In genomic region chr1:206512521-206513180, GRCh38 we compare ENCODE assay signal across 16 cellular contexts. TPM values are rescaled to one million over a fixed set of nuclear protein-coding genes. Genes with fewer than 3 reads are reported as not detected.
DNase-seq lines count a peak whose midpoint lies in the region; ATAC-seq and TF ChIP-seq lines count a peak whose summit lies in the region.
"Had no signal": no experiment of that assay in that cellular context is flagged by ENCODE, and none has a peak within 500 bp of the region (broad histone marks: within the 10 kb centered on the region; RNA-seq: fewer than 3 reads in every experiment).

No MANE protein-coding gene starts in this region.

- H3K4me3 Mint-ChIP-seq in Calu3 (ENCODE audit: low read depth, unreplicated experiment), result peak overlapping the region; percentile 30
- H3K4me3 Mint-ChIP-seq: activated CD8-positive, alpha-beta memory T cell treated with anti-CD3 and anti-CD28 coated beads, Interleukin-2, amount 10 ng/mL, durations not matched to agents 7 days and 5 days; activated naive CD4-positive, alpha-beta T cell treated with anti-CD3 and anti-CD28 coated beads, Interleukin-2, amount 10 ng/mL, durations not matched to agents 7 days and 5 days; central memory CD8-positive, alpha-beta T cell had no signal

- H3K27me3 ChIP-seq in adrenal gland (no peaks in the 10 kb centered on the region), left lung (peaks cover 6 to 23% of the 10 kb centered on the region in 2 donors), skeletal muscle satellite cell (ENCODE audit: control insufficient read depth, insufficient read depth, low read length) (peaks cover 15% of the 10 kb centered on the region)

- peaks cover 48 to 63% of the 10 kb centered on the region in 2 donors for H3K4me1 ChIP-seq in adrenal gland (replicated peaks in 1 of 2)
- peaks cover 24 to 76% of the 10 kb centered on the region in 2 donors for H3K4me1 ChIP-seq in left lung
- peaks cover 19% of the 10 kb centered on the region for H3K4me1 ChIP-seq in skeletal muscle satellite cell (ENCODE audit: control insufficient read depth, insufficient read depth, low read length)

- WGBS in adrenal gland, 4 donors, result 76 to 88% (median 81%) methylated on average over 8 to 11 of the region's 11 CpGs

- no peaks in the 10 kb centered on the region for H3K9me3 ChIP-seq in adrenal gland (replicated peaks in 1 of 3)
- no peaks in the 10 kb centered on the region for H3K9me3 ChIP-seq in left lung
- H3K9me3 ChIP-seq in skeletal muscle satellite cell (replicated peaks; ENCODE audit: low read length), result no peaks in the 10 kb centered on the region
- H3K9me3 ChIP-seq: heart left ventricle had no signal

- no peak overlapping the region for H3K9ac ChIP-seq in skeletal muscle satellite cell (ENCODE audit: low read depth, low read length)

- H3K36me3 Mint-ChIP-seq in Calu3 (ENCODE audit: insufficient read depth, unreplicated experiment), result peaks cover 10% of the 10 kb centered on the region
- H3K36me3 Mint-ChIP-seq: activated CD8-positive, alpha-beta memory T cell treated with anti-CD3 and anti-CD28 coated beads, Interleukin-2, amount 10 ng/mL, durations not matched to agents 7 days and 5 days; activated naive CD4-positive, alpha-beta T cell treated with anti-CD3 and anti-CD28 coated beads, Interleukin-2, amount 10 ng/mL, durations not matched to agents 7 days and 5 days had no signal

- no peaks in the 10 kb centered on the region for H3K36me3 ChIP-seq in adrenal gland (replicated peaks in 1 of 2)
- no peaks in the 10 kb centered on the region for H3K36me3 ChIP-seq in left lung
- H3K36me3 ChIP-seq in skeletal muscle satellite cell (ENCODE audit: insufficient read depth, low read length), result no peaks in the 10 kb centered on the region
- H3K36me3 ChIP-seq: heart left ventricle had no signal

- H3K9me3 Mint-ChIP-seq in Calu3 (ENCODE audit: low read depth, unreplicated experiment), result no peaks in the 10 kb centered on the region
- H3K9me3 Mint-ChIP-seq: activated naive CD4-positive, alpha-beta T cell treated with anti-CD3 and anti-CD28 coated beads, Interleukin-2, amount 10 ng/mL, durations not matched to agents 7 days and 5 days; central memory CD8-positive, alpha-beta T cell had no signal

- BruUV-seq in Calu3 (replicated peaks; lab: Mats Ljungman, UMichigan), result no TSS peak

- H3K4me1 Mint-ChIP-seq in Calu3 (ENCODE audit: low read depth, unreplicated experiment), result peaks cover 65% of the 10 kb centered on the region

- H3K27ac ChIP-seq in adrenal gland (peak overlapping the region; percentile 14 to 84 (median 70)), left lung (peak overlapping the region; percentile 65 to 75)

- DNase-seq in Calu3 (no peak), adrenal gland (no peak), left lung (peak in 1 of 2 donors; percentile 32), HCEC 1CT (no peak), NCI-H2171 treated with DMSO at 0.1 percent for 48 hours (lab: John Stamatoyannopoulos, UW) (no peak), islet precursor cell (no peak)
- no peak for DNase-seq in activated CD4-positive, alpha-beta T cell treated with anti-CD3 and anti-CD28 coated beads, Interleukin-2, amount 50 U/mL, for 1 hour
- DNase-seq: activated CD4-positive, CD25-positive, alpha-beta regulatory T cell; activated CD8-positive, alpha-beta memory T cell treated with anti-CD3 and anti-CD28 coated beads, Interleukin-2, amount 10 ng/mL, durations not matched to agents 7 days and 5 days; activated naive CD4-positive, alpha-beta T cell treated with anti-CD3 and anti-CD28 coated beads, Interleukin-2, amount 10 ng/mL, durations not matched to agents 7 days and 5 days; kidney glomerular epithelial cell; NCI-H1105; stimulated activated CD4-positive, alpha-beta T cell treated with anti-CD3 and anti-CD28 coated beads, Interleukin-4, amount 100 ng/mL, for 4 hours had no signal

- no peak overlapping the region for H3K4me3 ChIP-seq in adrenal gland
- H3K4me3 ChIP-seq in left lung, result no peak overlapping the region
- no peak overlapping the region for H3K4me3 ChIP-seq in skeletal muscle satellite cell (ENCODE audit: low read length)
- H3K4me3 ChIP-seq: heart left ventricle had no signal

- intact Hi-C loops in Calu3 (cut with micrococcal nuclease; ENCODE audit: unreplicated experiment), result no loop called here
- intact Hi-C loops in adrenal gland (cut with DNase I), result no loop called here
- intact Hi-C loops in left lung (cut with DNase I), result no loop called here

- TF ChIP-seq CTCF in Calu3 (IDR thresholded peaks at IDR 0.05; ENCODE audit: unreplicated experiment), result no peak
- no peak for TF ChIP-seq CTCF in adrenal gland (IDR thresholded peaks at IDR 0.05)
- TF ChIP-seq CTCF in left lung (IDR thresholded peaks at IDR 0.05), result no peak

- peak overlapping the region; percentile 67 for H3K4me2 ChIP-seq in skeletal muscle satellite cell (ENCODE audit: low read length)

- no peak overlapping the region for H3K27ac Mint-ChIP-seq in Calu3 (ENCODE audit: unreplicated experiment)
- H3K27ac Mint-ChIP-seq: activated CD8-positive, alpha-beta memory T cell treated with anti-CD3 and anti-CD28 coated beads, Interleukin-2, amount 10 ng/mL, durations not matched to agents 7 days and 5 days; activated naive CD4-positive, alpha-beta T cell treated with anti-CD3 and anti-CD28 coated beads, Interleukin-2, amount 10 ng/mL, durations not matched to agents 7 days and 5 days had no signal

- peak; percentile 22 for ATAC-seq in left lung
- ATAC-seq: activated CD8-positive, alpha-beta memory T cell treated with anti-CD3 and anti-CD28 coated beads, Interleukin-2, amount 10 ng/mL, durations not matched to agents 7 days and 5 days had no signal

- TF ChIP-seq POLR2A in adrenal gland (IDR thresholded peaks at IDR 0.05), result no peak

- CTCF ChIA-PET in Calu3 (lab: Charles Lee), result interaction anchor here (0.7 to 1.6 kb wide), 2 partner anchors 10 to 32 kb away, joined by 3 read pairs; no protein-coding TSS in a partner anchor

- peaks cover 18% of the 10 kb centered on the region for H3K27me3 Mint-ChIP-seq in Calu3 (ENCODE audit: unreplicated experiment)

RNA-seq across cellular contexts. Expression of gene RASSF5, which starts 5.3 kb away (rescaled TPM):
- total RNA-seq in Calu3 (2022), result 6.1 and 6.5 TPM in 2 replicates
- total RNA-seq in adrenal gland, result 10 to 100 TPM; 22.8 to 57.9 (median 38.7) TPM
- 10 to 100 TPM in 2 of 3 donors, 1 to 10 TPM in 1; 9.3 to 25.2 (median 10.4) TPM for polyA plus RNA-seq in adrenal gland
- 10 to 100 TPM; 26.5 to 40.9 TPM for total RNA-seq in left lung
- total RNA-seq in skeletal muscle satellite cell (2012; rRNA removed), result 0.66 and 1.0 TPM in 2 replicates

RNA-seq across cellular contexts. Expression of gene IKBKE, which starts 42.4 kb away (rescaled TPM):
- total RNA-seq in Calu3 (2022) (35.5 and 47.5 TPM in 2 replicates), adrenal gland (10 to 100 TPM in 1 of 8 donors, 1 to 10 TPM in 7; 3.6 to 11.1 (median 7.7) TPM), left lung (10 to 100 TPM in 1 of 2 donors, 1 to 10 TPM in 1; 8.7 to 17.8 TPM)
- polyA plus RNA-seq in adrenal gland, result 1 to 10 TPM; 2.9 to 5.1 (median 3.5) TPM
- 13.5 and 20.3 TPM in 2 replicates for total RNA-seq in skeletal muscle satellite cell (2012; rRNA removed)
